In the genomic region with DNA sequence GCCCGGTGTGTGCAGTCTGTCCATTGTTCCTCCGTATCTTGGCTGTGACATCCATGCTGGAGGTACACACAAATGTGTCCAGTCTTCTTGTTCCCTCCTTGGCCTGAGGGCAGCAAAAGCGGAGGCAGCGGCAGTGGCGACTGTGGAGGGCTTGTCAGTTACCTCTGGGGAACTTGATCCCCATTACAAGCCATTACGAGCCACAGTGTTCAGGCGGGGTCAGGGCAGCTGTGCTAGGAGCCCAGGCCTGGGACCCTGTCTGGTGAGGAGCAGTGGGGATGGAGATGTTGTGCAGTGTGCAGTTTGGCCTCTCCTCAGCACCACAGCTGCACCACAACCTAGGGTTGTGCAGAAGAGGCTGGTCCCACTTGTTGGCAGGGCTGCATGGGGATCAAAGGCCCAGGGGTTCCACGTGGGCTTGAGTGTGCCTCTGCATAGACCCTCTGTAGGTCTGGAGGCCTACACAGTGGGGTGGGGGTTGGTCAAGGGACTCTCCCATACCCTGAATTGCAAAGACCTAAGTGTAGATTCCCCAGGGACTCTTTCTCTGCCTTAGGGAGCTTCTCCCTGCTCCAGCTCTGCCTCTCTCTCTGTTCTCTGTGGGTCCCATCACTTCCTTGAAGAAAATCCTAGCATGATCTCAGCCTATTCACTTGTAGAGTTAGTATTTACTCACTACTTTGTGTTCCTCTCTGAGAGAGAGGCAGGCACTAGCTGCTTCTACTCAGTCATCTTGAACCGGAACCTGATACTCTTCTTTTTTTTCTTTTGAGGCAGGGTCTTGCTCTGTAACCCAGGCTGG, we compare ENCODE assay signal across 11 cellular contexts. TPM values are rescaled to one million over a fixed set of nuclear protein-coding genes. Genes with fewer than 3 reads are reported as not detected.
DNase-seq lines count a peak whose midpoint lies in the region; ATAC-seq and TF ChIP-seq lines count a peak whose summit lies in the region.
"Had no signal": no experiment of that assay in that cellular context is flagged by ENCODE, and none has a peak within 500 bp of the region (broad histone marks: within the 10 kb centered on the region; RNA-seq: fewer than 3 reads in every experiment).

No MANE protein-coding gene starts in this region.

- no peak for ATAC-seq in activated T-cell treated with anti-CD3 and anti-CD28 coated beads, Interleukin-2, amount 50 U/mL, for 72 hours (replicated peaks in 1 of 2)
- ATAC-seq in activated naive CD8-positive, alpha-beta T cell treated with anti-CD3 and anti-CD28 coated beads, Interleukin-2, amount 10 ng/mL, durations not matched to agents 7 days and 5 days (ENCODE audit: low read depth), result no peak
- ATAC-seq in lower lobe of right lung (peak; percentile 16 to 22), GM19467 (IDR thresholded peaks at IDR 0.05; ENCODE audit: unreplicated experiment) (no peak), GM19395 (IDR thresholded peaks at IDR 0.05; ENCODE audit: unreplicated experiment) (no peak)

- TF ChIP-seq CTCF in lower lobe of right lung (IDR thresholded peaks at IDR 0.05) (no peak), tibial artery (IDR thresholded peaks at IDR 0.05) (no peak)

- H3K9me3 Mint-ChIP-seq in activated T-cell treated with anti-CD3 and anti-CD28 coated beads, Interleukin-2, amount 50 U/mL, for 72 hours, result peaks cover 0 to 1% of the 10 kb centered on the region in 2 donors
- H3K9me3 Mint-ChIP-seq in activated naive CD8-positive, alpha-beta T cell treated with anti-CD3 and anti-CD28 coated beads, Interleukin-2, amount 10 ng/mL, durations not matched to agents 7 days and 5 days, result peaks cover 5% of the 10 kb centered on the region

- H3K27ac Mint-ChIP-seq in activated T-cell treated with anti-CD3 and anti-CD28 coated beads, Interleukin-2, amount 50 U/mL, for 72 hours, result no peak overlapping the region
- H3K27ac Mint-ChIP-seq in activated naive CD8-positive, alpha-beta T cell treated with anti-CD3 and anti-CD28 coated beads, Interleukin-2, amount 10 ng/mL, durations not matched to agents 7 days and 5 days, result peak overlapping the region; percentile 94

- H3K36me3 ChIP-seq in lower lobe of right lung (no peaks in the 10 kb centered on the region), tibial artery (no peaks in the 10 kb centered on the region)

- POLR2A ChIA-PET in activated naive CD8-positive, alpha-beta T cell treated with anti-CD3 and anti-CD28 coated beads, Interleukin-2, amount 10 ng/mL, durations not matched to agents 7 days and 5 days (lab: Charles Lee), result interaction anchor here (3.1 to 3.2 kb wide), 2 partner anchors 59 to 222 kb away, joined by 17 to 26 read pairs; partner anchors contain the start of genes SLFN11 and SLFN12L

- H3K36me3 Mint-ChIP-seq in activated T-cell treated with anti-CD3 and anti-CD28 coated beads, Interleukin-2, amount 50 U/mL, for 72 hours (ENCODE audit: insufficient read depth in 2 of 2), result peaks cover 2 to 6% of the 10 kb centered on the region in 2 donors
- H3K36me3 Mint-ChIP-seq in activated naive CD8-positive, alpha-beta T cell treated with anti-CD3 and anti-CD28 coated beads, Interleukin-2, amount 10 ng/mL, durations not matched to agents 7 days and 5 days, result peaks cover 9% of the 10 kb centered on the region

- H3K27me3 ChIP-seq in lower lobe of right lung (ENCODE audit: low read depth), result no peaks in the 10 kb centered on the region
- H3K27me3 ChIP-seq in tibial artery, result no peaks in the 10 kb centered on the region

- H3K9me3 ChIP-seq in lower lobe of right lung (no peaks in the 10 kb centered on the region), tibial artery (no peaks in the 10 kb centered on the region)

- H3K27ac ChIP-seq in lower lobe of right lung (peak overlapping the region; percentile 42), tibial artery (peak overlapping the region; percentile 29 to 50)

- H3K4me1 Mint-ChIP-seq in activated T-cell treated with anti-CD3 and anti-CD28 coated beads, Interleukin-2, amount 50 U/mL, for 72 hours (ENCODE audit: low read depth), result peaks cover 43% of the 10 kb centered on the region
- H3K4me1 Mint-ChIP-seq in activated naive CD8-positive, alpha-beta T cell treated with anti-CD3 and anti-CD28 coated beads, Interleukin-2, amount 10 ng/mL, durations not matched to agents 7 days and 5 days, result peaks cover 29% of the 10 kb centered on the region

- peak in 1 of 2 donors; percentile 3 for DNase-seq in activated T-cell treated with anti-CD3 and anti-CD28 coated beads, Interleukin-2, amount 50 U/mL, for 72 hours
- no peak for DNase-seq in activated T-cell treated with anti-CD3 and anti-CD28 coated beads, Interleukin-2, amount 50 U/mL, for 48 hours
- no peak for DNase-seq in activated naive CD8-positive, alpha-beta T cell treated with anti-CD3 and anti-CD28 coated beads, Interleukin-2, amount 10 ng/mL, durations not matched to agents 7 days and 5 days
- DNase-seq in lower lobe of right lung, result no peak
- no peak for DNase-seq in tibial artery
- DNase-seq in NCI-H526 (lab: John Stamatoyannopoulos, UW), result no peak
- DNase-seq: activated CD4-positive, CD25-positive, alpha-beta regulatory T cell; Kasumi-1; NCI-H82 had no signal

- no peaks in the 10 kb centered on the region for H3K27me3 Mint-ChIP-seq in activated T-cell treated with anti-CD3 and anti-CD28 coated beads, Interleukin-2, amount 50 U/mL, for 72 hours (ENCODE audit: low read depth)
- peaks cover 8% of the 10 kb centered on the region for H3K27me3 Mint-ChIP-seq in activated naive CD8-positive, alpha-beta T cell treated with anti-CD3 and anti-CD28 coated beads, Interleukin-2, amount 10 ng/mL, durations not matched to agents 7 days and 5 days

- H3K4me3 ChIP-seq in lower lobe of right lung, result peak overlapping the region; percentile 49
- H3K4me3 ChIP-seq in tibial artery, result no peak overlapping the region

- H3K4me3 Mint-ChIP-seq in activated T-cell treated with anti-CD3 and anti-CD28 coated beads, Interleukin-2, amount 50 U/mL, for 72 hours, result peak overlapping the region; percentile 89 to 98
- peak overlapping the region; percentile 96 for H3K4me3 Mint-ChIP-seq in activated naive CD8-positive, alpha-beta T cell treated with anti-CD3 and anti-CD28 coated beads, Interleukin-2, amount 10 ng/mL, durations not matched to agents 7 days and 5 days

- peaks cover 31% of the 10 kb centered on the region for H3K4me1 ChIP-seq in lower lobe of right lung
- peaks cover 0 to 30% (median 29%) of the 10 kb centered on the region in 4 donors for H3K4me1 ChIP-seq in tibial artery

- intact Hi-C loops in lower lobe of right lung (cut with DNase I) (loop anchor here (10.0 kb wide), 1 partner anchor 220 kb away; the partner anchor contains the start of gene SLFN12L), tibial artery (cut with DNase I; ENCODE audit: low total_unique reads) (no loop called here)

RNA-seq across cellular contexts. Expression of gene SLFN11, which starts 58.8 kb away (rescaled TPM):
- total RNA-seq in activated T-cell treated with anti-CD3 and anti-CD28 coated beads, Interleukin-2, amount 50 U/mL, for 72 hours, result 10 to 100 TPM; 37.1 to 64.7 TPM
- total RNA-seq in activated naive CD8-positive, alpha-beta T cell treated with anti-CD3 and anti-CD28 coated beads, Interleukin-2, amount 10 ng/mL, durations not matched to agents 7 days and 5 days, result 10 to 100 TPM; 44.1 to 47.5 TPM
- total RNA-seq in lower lobe of right lung, result 118 TPM

Comparison
In these comparisons a context has a peak if more than half of its experiments do, and no peak if none do; other contexts are left out.
1. ATAC-seq: peak in lower lobe of right lung (2 of 2); none in activated T-cell treated with anti-CD3 and anti-CD28 coated beads, Interleukin-2, amount 50 U/mL, for 72 hours (0 of 2), activated naive CD8-positive, alpha-beta T cell treated with anti-CD3 and anti-CD28 coated beads, Interleukin-2, amount 10 ng/mL, durations not matched to agents 7 days and 5 days (single experiment), GM19467 (single experiment) and GM19395 (single experiment).